Comparison of ENCODE assay signal across 1 cellular context in the genomic region with DNA sequence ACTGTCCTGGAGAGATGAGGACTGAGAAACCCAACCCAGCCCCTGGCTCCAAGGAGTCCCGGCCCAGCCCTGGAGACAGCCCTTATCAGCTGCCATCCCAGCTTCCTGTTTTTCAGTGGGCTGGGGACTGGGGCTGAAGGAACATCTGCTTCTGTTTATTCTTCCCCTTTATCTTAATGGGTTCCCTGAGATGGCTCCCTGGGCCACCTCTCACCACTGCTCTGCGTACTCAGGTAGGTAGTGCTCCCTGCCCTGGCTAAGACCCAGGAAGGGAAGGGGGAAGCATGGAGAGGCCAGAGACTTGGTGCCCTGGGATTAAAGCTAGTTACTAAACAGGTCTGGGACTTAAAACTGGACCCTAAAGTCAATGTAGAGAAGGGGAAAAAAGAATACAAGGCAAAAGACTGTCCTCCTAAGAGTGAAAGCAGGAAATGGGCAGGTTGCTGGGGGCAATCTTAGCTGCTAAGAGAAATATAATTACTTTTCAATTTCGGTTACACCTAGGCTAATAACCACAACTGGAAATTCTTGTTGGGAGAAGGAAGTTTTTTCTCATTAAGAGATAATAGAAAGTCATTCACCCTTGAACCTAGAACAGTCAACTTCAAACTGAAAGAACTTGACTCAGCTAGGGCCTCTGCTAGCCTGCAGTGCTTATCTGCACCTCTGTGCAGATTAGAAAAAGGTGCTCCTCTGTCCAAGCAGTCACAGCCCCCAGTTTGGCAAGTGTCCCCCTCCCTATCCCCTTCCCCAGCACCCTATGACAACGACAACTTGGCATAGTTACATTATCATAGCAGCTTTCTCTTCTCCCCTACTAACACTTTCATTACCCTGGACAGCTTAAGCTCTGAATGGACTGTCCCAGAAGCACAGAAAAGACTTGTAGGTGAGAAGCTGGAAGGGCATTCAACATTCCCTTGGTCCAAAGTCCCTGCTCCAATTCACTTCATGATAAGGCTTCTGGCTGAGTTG.
TF ChIP-seq lines count a peak whose summit lies in the region.

No MANE protein-coding gene starts in this region.

TF ChIP-seq in K562, 482 proteins besides CTCF, POLR2A, EP300 and RAD21 (continued from another document and continues in another):
- 0 out of 2 replicates have a peak, but pooled peaks have one; percentile 16 for TF ChIP-seq MEF2D (tag; conservative IDR thresholded peaks at IDR 0.05; ENCODE audit: low read depth)
- 0 out of 2 replicates have a peak, but pooled peaks have one; percentile 16 for TF ChIP-seq TCF7 (IDR thresholded peaks at IDR 0.05; ENCODE audit: borderline replicate concordance)
- peak; percentile 99 for TF ChIP-seq ETV5 (CRISPR knock-in tag; IDR thresholded peaks at IDR 0.05; ENCODE audit: low read depth)
- no peak for TF ChIP-seq RBM25 (IDR thresholded peaks at IDR 0.05; ENCODE audit: low read depth, low read length, severe bottlenecking)
- peak; percentile 40; the same call in 1 of the 2 replicates for TF ChIP-seq MEF2A (IDR thresholded peaks at IDR 0.05; ENCODE audit: control insufficient read depth, low read depth, low read length)
- TF ChIP-seq PYGO2 (tag; IDR thresholded peaks at IDR 0.05): 0 out of 2 replicates have a peak, but pooled peaks have one; percentile 13
- no peak for TF ChIP-seq TFAM (CRISPR knock-in tag; conservative IDR thresholded peaks at IDR 0.05)
- TF ChIP-seq NKRF (IDR thresholded peaks at IDR 0.05; ENCODE audit: borderline replicate concordance): no peak
- TF ChIP-seq NONO (IDR thresholded peaks at IDR 0.05; ENCODE audit: low read depth in 2 of 2, low read length in 1 of 2): peak in 1 of 2 experiments; percentile 82; a peak in 2 of 4 replicates
- 0 out of 2 replicates have a peak, but pooled peaks have one; percentile 45 for TF ChIP-seq RBFOX2 (IDR thresholded peaks at IDR 0.05; ENCODE audit: low read depth, low read length)
- peak; percentile 96 for TF ChIP-seq DPF2 (IDR thresholded peaks at IDR 0.05)
- no peak for TF ChIP-seq ZC3H4 (CRISPR knock-in tag; IDR thresholded peaks at IDR 0.05; ENCODE audit: borderline replicate concordance)
- TF ChIP-seq SOX6 (IDR thresholded peaks at IDR 0.05): peak; percentile 90
- TF ChIP-seq, protein P1, sequence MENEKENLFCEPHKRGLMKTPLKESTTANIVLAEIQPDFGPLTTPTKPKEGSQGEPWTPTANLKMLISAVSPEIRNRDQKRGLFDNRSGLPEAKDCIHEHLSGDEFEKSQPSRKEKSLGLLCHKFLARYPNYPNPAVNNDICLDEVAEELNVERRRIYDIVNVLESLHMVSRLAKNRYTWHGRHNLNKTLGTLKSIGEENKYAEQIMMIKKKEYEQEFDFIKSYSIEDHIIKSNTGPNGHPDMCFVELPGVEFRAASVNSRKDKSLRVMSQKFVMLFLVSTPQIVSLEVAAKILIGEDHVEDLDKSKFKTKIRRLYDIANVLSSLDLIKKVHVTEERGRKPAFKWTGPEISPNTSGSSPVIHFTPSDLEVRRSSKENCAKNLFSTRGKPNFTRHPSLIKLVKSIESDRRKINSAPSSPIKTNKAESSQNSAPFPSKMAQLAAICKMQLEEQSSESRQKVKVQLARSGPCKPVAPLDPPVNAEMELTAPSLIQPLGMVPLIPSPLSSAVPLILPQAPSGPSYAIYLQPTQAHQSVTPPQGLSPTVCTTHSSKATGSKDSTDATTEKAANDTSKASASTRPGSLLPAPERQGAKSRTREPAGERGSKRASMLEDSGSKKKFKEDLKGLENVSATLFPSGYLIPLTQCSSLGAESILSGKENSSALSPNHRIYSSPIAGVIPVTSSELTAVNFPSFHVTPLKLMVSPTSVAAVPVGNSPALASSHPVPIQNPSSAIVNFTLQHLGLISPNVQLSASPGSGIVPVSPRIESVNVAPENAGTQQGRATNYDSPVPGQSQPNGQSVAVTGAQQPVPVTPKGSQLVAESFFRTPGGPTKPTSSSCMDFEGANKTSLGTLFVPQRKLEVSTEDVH (IDR thresholded peaks at IDR 0.05; ENCODE audit: low read depth, partially characterized antibody): no peak
- TF ChIP-seq L3MBTL2 (IDR thresholded peaks at IDR 0.05): peak; percentile 49; the same call in 1 of the 2 replicates
- peak; percentile 94 for TF ChIP-seq SMARCC2 (IDR thresholded peaks at IDR 0.05; ENCODE audit: low read depth)
- peak; percentile 48; the same call in 1 of the 2 replicates for TF ChIP-seq LCOR (CRISPR knock-in tag; IDR thresholded peaks at IDR 0.05)
- TF ChIP-seq SNIP1 (IDR thresholded peaks at IDR 0.05; ENCODE audit: low read depth): no peak
- TF ChIP-seq RBM39 (optimal IDR thresholded peaks at IDR 0.05; ENCODE audit: low read depth, low read length): peak; percentile 58
- 0 out of 2 replicates have a peak, but pooled peaks have one; percentile 11 for TF ChIP-seq CREB3L1 (IDR thresholded peaks at IDR 0.05; ENCODE audit: borderline replicate concordance, low read depth)
- 0 out of 2 replicates have a peak, but pooled peaks have one; percentile 4 for TF ChIP-seq ILF3 (IDR thresholded peaks at IDR 0.05; ENCODE audit: borderline replicate concordance)
- TF ChIP-seq ZNF57 (CRISPR knock-in tag; IDR thresholded peaks at IDR 0.05): no peak
- TF ChIP-seq PHB2 (IDR thresholded peaks at IDR 0.05; ENCODE audit: low read depth): no peak
- peak; percentile 59; the same call in 1 of the 2 replicates for TF ChIP-seq ZNF239 (CRISPR knock-in tag; IDR thresholded peaks at IDR 0.05)
- peak; percentile 55; the same call in 1 of the 2 replicates for TF ChIP-seq EP400 (IDR thresholded peaks at IDR 0.05)
- TF ChIP-seq HDAC3 (IDR thresholded peaks at IDR 0.05; ENCODE audit: borderline replicate concordance, partially characterized antibody): peak; percentile 76
- TF ChIP-seq FOS (IDR thresholded peaks at IDR 0.05; ENCODE audit: extremely low read depth, insufficient read length): no peak
- peak; percentile 74; the same call in 1 of the 2 replicates for TF ChIP-seq SREBF1 (IDR thresholded peaks at IDR 0.05; ENCODE audit: borderline replicate concordance, low read depth, low read length)
- TF ChIP-seq RERE (CRISPR knock-in tag; IDR thresholded peaks at IDR 0.05; ENCODE audit: borderline replicate concordance): no peak
- TF ChIP-seq MXD1 (CRISPR knock-in tag; IDR thresholded peaks at IDR 0.05; ENCODE audit: borderline replicate concordance, poor library complexity, severe bottlenecking): no peak
- TF ChIP-seq NCOA6 (IDR thresholded peaks at IDR 0.05): no peak
- TF ChIP-seq PRDM10 (IDR thresholded peaks at IDR 0.05; ENCODE audit: partially characterized antibody): peak; percentile 87
- TF ChIP-seq RFX7 (CRISPR knock-in tag; IDR thresholded peaks at IDR 0.05): no peak
- no peak for TF ChIP-seq EWSR1 (IDR thresholded peaks at IDR 0.05; ENCODE audit: borderline replicate concordance, low read depth, partially characterized antibody)
- TF ChIP-seq BCOR (IDR thresholded peaks at IDR 0.05): peak; percentile 60; the same call in 1 of the 2 replicates
- TF ChIP-seq TAL1 (IDR thresholded peaks at IDR 0.05): peak; percentile 88
- TF ChIP-seq MECOM (CRISPR knock-in tag; IDR thresholded peaks at IDR 0.05): peak; percentile 93
- peak; percentile 50 for TF ChIP-seq ESRRA (IDR thresholded peaks at IDR 0.05; ENCODE audit: borderline replicate concordance, low read depth)
- peak; percentile 35; the same call in 1 of the 2 replicates for TF ChIP-seq HES1 (IDR thresholded peaks at IDR 0.05; ENCODE audit: low read depth)
- peak; percentile 90 for TF ChIP-seq NEUROD1 (IDR thresholded peaks at IDR 0.05; ENCODE audit: borderline replicate concordance, low read depth, low read length, partially characterized antibody)
- no peak for TF ChIP-seq RBM17 (IDR thresholded peaks at IDR 0.05; ENCODE audit: borderline replicate concordance, low read depth, low read length)
- TF ChIP-seq SMARCA5 (IDR thresholded peaks at IDR 0.05): peak; percentile 63; the same call in 1 of the 2 replicates
- TF ChIP-seq TARDBP (IDR thresholded peaks at IDR 0.05): 0 out of 2 replicates have a peak, but pooled peaks have one; percentile 15
